In the genomic region with DNA sequence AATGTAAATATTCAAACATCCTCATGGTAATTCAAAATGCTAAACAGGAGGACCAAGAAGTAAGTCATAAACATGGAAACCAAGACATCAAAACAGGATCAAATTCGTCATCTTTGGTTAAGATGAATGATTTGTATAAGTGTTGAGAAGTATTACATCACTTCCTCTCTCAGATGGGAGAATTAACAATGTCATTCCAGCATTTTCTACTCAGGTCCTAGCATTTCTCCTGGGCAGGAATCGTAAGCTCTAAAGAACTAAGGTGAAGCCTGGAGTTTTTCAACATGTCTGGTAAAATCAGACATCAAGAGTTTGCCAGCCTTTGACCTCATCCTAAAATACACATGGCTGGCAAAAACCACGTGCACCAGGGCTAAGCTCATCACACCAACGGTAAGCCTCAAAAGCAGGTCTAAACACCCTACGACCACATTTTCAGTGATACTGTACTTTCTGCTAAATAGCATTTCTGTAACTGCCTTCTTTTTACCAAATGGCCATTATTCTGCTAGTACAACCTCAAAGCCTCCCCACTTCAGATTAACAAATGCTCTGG, we compare ENCODE assay signal across 10 cellular contexts. TPM values are rescaled to one million over a fixed set of nuclear protein-coding genes. Genes with fewer than 3 reads are reported as not detected.
DNase-seq lines count a peak whose midpoint lies in the region; ATAC-seq, FAIRE-seq and TF ChIP-seq lines count a peak whose summit lies in the region.
"Had no signal": no experiment of that assay in that cellular context is flagged by ENCODE, and none has a peak within 500 bp of the region (broad histone marks: within the 10 kb centered on the region; RNA-seq: fewer than 3 reads in every experiment).

No MANE protein-coding gene starts in this region.

- SMC1A ChIA-PET in GM12878 (lab: Charles Lee; ENCODE audit: uncharacterized antibody, unreplicated experiment) = no interaction called here

- RAD21 ChIA-PET in GM12878 (lab: Charles Lee; ENCODE audit: unreplicated experiment) = no interaction called here

- no peak for TF ChIP-seq RAD21 in GM12878 (IDR thresholded peaks at IDR 0.05; ENCODE audit: insufficient read depth, low read depth, low read length)

- H3K27ac ChIP-seq in GM12878 (ENCODE audit: control insufficient read depth, insufficient read depth) = no peak overlapping the region
- peak overlapping the region; percentile 58 to 61 for H3K27ac ChIP-seq in mucosa of rectum (ENCODE audit: low read depth in 2 of 2, low read length in 2 of 2)

- DNase-seq in AG10803 (ENCODE audit: low read depth) (peak; percentile 61), HFFc6 (no peak), GM12878 (ENCODE audit: low read depth, low spot score) (no peak), NCI-H524 treated with DMSO at 0.1 percent for 48 hours (lab: John Stamatoyannopoulos, UW) (no peak), KBM-7 (no peak), NCI-H1417 treated with DMSO at 0.1 percent for 48 hours (lab: John Stamatoyannopoulos, UW) (no peak), NCI-H2196 (lab: John Stamatoyannopoulos, UW; ENCODE audit: unreplicated experiment) (no peak)
- DNase-seq: DMS153, left lung had no signal

- H3K27me3 ChIP-seq in GM12878 (replicated peaks in 1 of 2; ENCODE audit: control insufficient read depth in 2 of 2, insufficient read depth in 2 of 2, low read length in 1 of 2) (no peaks in the 10 kb centered on the region), mucosa of rectum (ENCODE audit: control insufficient read depth in 2 of 2, insufficient read depth in 2 of 2, low read length in 2 of 2) (no peaks in the 10 kb centered on the region)
- H3K27me3 ChIP-seq: left lung had no signal

- H3K36me3 Mint-ChIP-seq in HFFc6 (ENCODE audit: low read depth) = peaks cover 10% of the 10 kb centered on the region

- FAIRE-seq in GM12878 (lab: Jason Lieb, UNC) = peak; percentile 54

- in situ Hi-C loops in GM12878 (cut with MboI) = no loop called here
- in situ Hi-C loops in KBM-7 (cut with MboI; ENCODE audit: low pct_unique_long_range_greater_than_20kb, low sequenced_read_pairs) = no loop called here

- no peaks in the 10 kb centered on the region for H3K9me3 Mint-ChIP-seq in HFFc6

- intact Hi-C loops in GM12878 (cut with micrococcal nuclease; ENCODE audit: unreplicated experiment) = no loop called here

- H2AFZ ChIP-seq in GM12878 (ENCODE audit: control insufficient read depth, low read depth, low read length) = no peak overlapping the region

- peaks cover 6 to 15% of the 10 kb centered on the region in 2 experiments; a peak in 3 of 4 replicates for H3K36me3 ChIP-seq in GM12878 (ENCODE audit: control insufficient read depth in 2 of 2, insufficient read depth in 2 of 2, low read length in 1 of 2)
- H3K36me3 ChIP-seq in mucosa of rectum (ENCODE audit: control insufficient read depth in 2 of 2, insufficient read depth in 2 of 2, low read length in 2 of 2) = peaks cover 3 to 16% of the 10 kb centered on the region in 2 donors

- CTCF ChIA-PET in GM12878 (lab: Yijun Ruan, JAX) = interaction anchor here (1.0 to 4.0 kb wide), 2 partner anchors 15 to 69 kb away, joined by 3 to 16 read pairs; no protein-coding TSS in a partner anchor

- H3K4me1 Mint-ChIP-seq in HFFc6 (ENCODE audit: low read depth) = peaks cover 55% of the 10 kb centered on the region

- BruUV-seq in GM12878 (replicated peaks; lab: Mats Ljungman, UMichigan) = no TSS peak

- H3K9me3 ChIP-seq in GM12878 (replicated peaks; ENCODE audit: control insufficient read depth, insufficient read depth, low read length) (no peaks in the 10 kb centered on the region), mucosa of rectum (ENCODE audit: control insufficient read depth in 2 of 2, low read length in 2 of 2) (no peaks in the 10 kb centered on the region)
- H3K9me3 ChIP-seq: left lung had no signal

- H3K4me1 ChIP-seq in GM12878 (ENCODE audit: control insufficient read depth, insufficient read depth, low read length) (peaks cover 22% of the 10 kb centered on the region), mucosa of rectum (ENCODE audit: control insufficient read depth in 2 of 2, insufficient read depth in 2 of 2, low read length in 2 of 2) (peaks cover 49 to 53% of the 10 kb centered on the region in 2 donors)

- H3K79me2 ChIP-seq in GM12878 (ENCODE audit: control insufficient read depth, insufficient read depth, low read length) = peaks cover 52% of the 10 kb centered on the region

- no peak overlapping the region for H3K4me2 ChIP-seq in GM12878 (ENCODE audit: control insufficient read depth, insufficient read depth)

- peaks cover 1% of the 10 kb centered on the region for H3K27me3 Mint-ChIP-seq in HFFc6 (ENCODE audit: insufficient read depth)

- ATAC-seq in GM12878 = no peak
- ATAC-seq: left lung had no signal

- H4K20me1 ChIP-seq in GM12878 (ENCODE audit: control insufficient read depth, insufficient read depth) = no peaks in the 10 kb centered on the region; the same call in none of the 2 replicates

- no peak overlapping the region; the same call in 1 of the 2 replicates for H3K4me3 Mint-ChIP-seq in HFFc6

- POLR2A ChIA-PET in GM12878 (lab: Charles Lee) = no interaction called here

- no peak for TF ChIP-seq EP300 in GM12878 (IDR thresholded peaks at IDR 0.05; ENCODE audit: borderline replicate concordance in 1 of 2, control insufficient read depth in 1 of 2, low read depth in 2 of 2, low read length in 2 of 2)

- no peak for TF ChIP-seq POLR2A in GM12878 (IDR thresholded peaks at IDR 0.05; ENCODE audit: low read depth, low read length)

- H3K9ac ChIP-seq in GM12878 (ENCODE audit: control insufficient read depth, insufficient read depth, low read length) (no peak overlapping the region), mucosa of rectum (ENCODE audit: low read depth in 1 of 2, low read length in 2 of 2) (no peak overlapping the region)

- peak overlapping the region; percentile 80 for H3K27ac Mint-ChIP-seq in HFFc6

- 69% methylated on average over 5 of the region's 5 CpGs for WGBS in GM12878 (ENCODE audit: insufficient coverage, insufficient replicate concordance, low lambda C conversion rate, missing lambda C conversion rate)

- TF ChIP-seq CTCF in AG10803 (conservative IDR thresholded peaks at IDR 0.05; ENCODE audit: low read length) (no peak), HFFc6 (IDR thresholded peaks at IDR 0.05) (no peak), GM12878 (IDR thresholded peaks at IDR 0.05 in 2 of 3, conservative IDR thresholded peaks at IDR 0.05 in 1 of 3; ENCODE audit: control insufficient read depth in 2 of 3, extremely low read depth in 1 of 3, insufficient read depth in 1 of 3, low read depth in 3 of 3, low read length in 3 of 3) (no peak)

- peak overlapping the region; percentile 25 for H3K4me3 ChIP-seq in AG10803 (ENCODE audit: low read length)
- H3K4me3 ChIP-seq in GM12878 = no peak overlapping the region
- peak overlapping the region in 1 of 2 donors; percentile 21 for H3K4me3 ChIP-seq in mucosa of rectum (ENCODE audit: low read length in 2 of 2)
- H3K4me3 ChIP-seq: left lung had no signal

RNA-seq across cellular contexts. Expression of gene RANBP3, which starts 24.8 kb away (rescaled TPM):
- total RNA-seq in HFFc6 (2021; fragmentation: NEBNext Ultra II Directional; extraction: Animal tissue kit (Norgen Biotek cat#: 25700)) = 10 to 100 TPM; 57.6 to 80.9 (median 70.4) TPM
- total RNA-seq in GM12878 (2013; cell fraction: nucleolus; rRNA removed) = 50.6 and 76.5 TPM in 2 replicates
- total RNA-seq in GM12878 (2014; rRNA removed) (53.9 and 57.7 TPM in 2 replicates), GM12878 (2014; rRNA removed; fragmentation: Illumina TruSeq; extraction: Trizol) (55.3 and 56.9 TPM in 2 replicates), GM12878 (2021) (73.4 and 76.6 TPM in 2 replicates)
- 13.0 TPM for polyA plus RNA-seq in GM12878 (2011; ENCODE audit: low read depth)
- polyA plus RNA-seq in GM12878 (2011; rRNA removed) (30.5 and 59.4 TPM in 2 replicates), GM12878 (2014; fragmentation: Illumina TruSeq; extraction: Trizol) (37.9 and 60.6 TPM in 2 replicates), GM12878 (2014; fragmentation: Nextera tagmentation; extraction: Ambion mirVana) (1 to 10 TPM; 1.1 to 1.2 TPM), GM12878 (2014; rRNA removed) (81.6 and 91.1 TPM in 2 replicates), GM12878 (2016; fragmentation: Nextera tagmentation; extraction: Ambion mirVana) (10 to 100 TPM; 61.0 to 63.3 TPM)
- polyA plus RNA-seq in GM12878 (2011; cell fraction: cytosol; rRNA removed) = 93.2 and 134 TPM in 2 replicates
- polyA plus RNA-seq in GM12878 (2011; cell fraction: nucleus; rRNA removed) = 150 and 262 TPM in 2 replicates
- polyA plus RNA-seq in GM12878 (2012) = 42.6 and 45.6 TPM in 2 replicates
- polyA minus RNA-seq in GM12878 (2011; rRNA and poly(A)+ RNA removed) = 47.3 and 71.4 TPM in 2 replicates
- 34.5 and 45.1 TPM in 2 replicates for polyA minus RNA-seq in GM12878 (2011; cell fraction: cytosol; rRNA and poly(A)+ RNA removed)
- polyA minus RNA-seq in GM12878 (2011; cell fraction: nucleus; rRNA and poly(A)+ RNA removed) = 28.5 and 37.0 TPM in 2 replicates

RNA-seq across cellular contexts. Expression of gene CAPS, which starts 39.1 kb away (rescaled TPM):
- 1 to 10 TPM; 2.2 to 2.7 (median 2.3) TPM for total RNA-seq in HFFc6 (2021; fragmentation: NEBNext Ultra II Directional; extraction: Animal tissue kit (Norgen Biotek cat#: 25700))
- 2.8 and 4.9 TPM in 2 replicates for total RNA-seq in GM12878 (2013; cell fraction: nucleolus; rRNA removed)
- total RNA-seq in GM12878 (2014; rRNA removed) = 4.9 and 6.0 TPM in 2 replicates
- total RNA-seq in GM12878 (2014; rRNA removed; fragmentation: Illumina TruSeq; extraction: Trizol) = 1.8 and 2.4 TPM in 2 replicates
- total RNA-seq in GM12878 (2021) = 3.9 and 5.5 TPM in 2 replicates
- polyA plus RNA-seq in GM12878 (2011; ENCODE audit: low read depth) = 1.8 TPM
- 1.4 and 1.8 TPM in 2 replicates for polyA plus RNA-seq in GM12878 (2011; rRNA removed)
- polyA plus RNA-seq in GM12878 (2011; cell fraction: cytosol; rRNA removed) = 3.5 and 4.9 TPM in 2 replicates
- polyA plus RNA-seq in GM12878 (2011; cell fraction: nucleus; rRNA removed) = 8.3 and 10.2 TPM in 2 replicates
- polyA plus RNA-seq in GM12878 (2012) = 3.4 and 7.0 TPM in 2 replicates
- polyA plus RNA-seq in GM12878 (2014; fragmentation: Illumina TruSeq; extraction: Trizol) = 1.1 and 1.7 TPM in 2 replicates
- polyA plus RNA-seq in GM12878 (2014; fragmentation: Nextera tagmentation; extraction: Ambion mirVana) = under 1 TPM; 0.09 to 0.10 TPM
- polyA plus RNA-seq in GM12878 (2014; rRNA removed) = 6.9 and 8.3 TPM in 2 replicates
- polyA plus RNA-seq in GM12878 (2016; fragmentation: Nextera tagmentation; extraction: Ambion mirVana) = 1 to 10 TPM; 5.1 to 6.3 TPM
- polyA minus RNA-seq in GM12878 (2011; rRNA and poly(A)+ RNA removed) = 0.29 and 1.6 TPM in 2 replicates
- polyA minus RNA-seq in GM12878 (2011; cell fraction: cytosol; rRNA and poly(A)+ RNA removed) = 0.31 TPM in 1 of 2 replicates, not detected in the other
- polyA minus RNA-seq in GM12878 (2011; cell fraction: nucleus; rRNA and poly(A)+ RNA removed) = 1.6 and 2.0 TPM in 2 replicates

RNA-seq across cellular contexts. Expression of gene VMAC, which starts 48.4 kb away (rescaled TPM):
- total RNA-seq in HFFc6 (2021; fragmentation: NEBNext Ultra II Directional; extraction: Animal tissue kit (Norgen Biotek cat#: 25700)) = 1 to 10 TPM; 1.8 to 2.4 (median 1.9) TPM
- total RNA-seq in GM12878 (2013; cell fraction: nucleolus; rRNA removed) = 10.6 and 12.7 TPM in 2 replicates
- total RNA-seq in GM12878 (2014; rRNA removed) (5.8 and 6.5 TPM in 2 replicates), GM12878 (2014; rRNA removed; fragmentation: Illumina TruSeq; extraction: Trizol) (2.8 and 2.9 TPM in 2 replicates), GM12878 (2021) (3.2 and 3.7 TPM in 2 replicates)
- 1.4 TPM for polyA plus RNA-seq in GM12878 (2011; ENCODE audit: low read depth)
- polyA plus RNA-seq in GM12878 (2011; rRNA removed) (1.3 and 1.4 TPM in 2 replicates), GM12878 (2014; fragmentation: Illumina TruSeq; extraction: Trizol) (1.1 and 2.0 TPM in 2 replicates), GM12878 (2014; fragmentation: Nextera tagmentation; extraction: Ambion mirVana) (under 1 TPM; 0.18 to 0.27 TPM), GM12878 (2014; rRNA removed) (6.8 and 7.3 TPM in 2 replicates), GM12878 (2016; fragmentation: Nextera tagmentation; extraction: Ambion mirVana) (1 to 10 TPM; 1.5 to 1.6 TPM)
- 2.6 and 3.9 TPM in 2 replicates for polyA plus RNA-seq in GM12878 (2011; cell fraction: cytosol; rRNA removed)
- 5.1 and 6.5 TPM in 2 replicates for polyA plus RNA-seq in GM12878 (2011; cell fraction: nucleus; rRNA removed)
- polyA plus RNA-seq in GM12878 (2012) = 2.6 and 3.0 TPM in 2 replicates
- 0.59 and 1.3 TPM in 2 replicates for polyA minus RNA-seq in GM12878 (2011; rRNA and poly(A)+ RNA removed)
- polyA minus RNA-seq in GM12878 (2011; cell fraction: cytosol; rRNA and poly(A)+ RNA removed) = 1.0 and 1.1 TPM in 2 replicates
- 1.2 and 2.2 TPM in 2 replicates for polyA minus RNA-seq in GM12878 (2011; cell fraction: nucleus; rRNA and poly(A)+ RNA removed)

RNA-seq across cellular contexts. Expression of gene NDUFA11, which starts 49.5 kb away (rescaled TPM):
- total RNA-seq in HFFc6 (2021; fragmentation: NEBNext Ultra II Directional; extraction: Animal tissue kit (Norgen Biotek cat#: 25700)) = 100 to 1,000 TPM; 277 to 334 (median 300) TPM
- 35.6 and 42.7 TPM in 2 replicates for total RNA-seq in GM12878 (2013; cell fraction: nucleolus; rRNA removed)
- total RNA-seq in GM12878 (2014; rRNA removed) (326 and 388 TPM in 2 replicates), GM12878 (2014; rRNA removed; fragmentation: Illumina TruSeq; extraction: Trizol) (164 and 181 TPM in 2 replicates), GM12878 (2021) (306 and 309 TPM in 2 replicates)
- 166 TPM for polyA plus RNA-seq in GM12878 (2011; ENCODE audit: low read depth)
- polyA plus RNA-seq in GM12878 (2011; rRNA removed) (24.8 and 108 TPM in 2 replicates), GM12878 (2014; fragmentation: Illumina TruSeq; extraction: Trizol) (24.2 and 170 TPM in 2 replicates), GM12878 (2014; fragmentation: Nextera tagmentation; extraction: Ambion mirVana) (100 to 1,000 TPM; 239 to 270 TPM), GM12878 (2014; rRNA removed) (343 and 398 TPM in 2 replicates), GM12878 (2016; fragmentation: Nextera tagmentation; extraction: Ambion mirVana) (100 to 1,000 TPM; 596 to 600 TPM)
- polyA plus RNA-seq in GM12878 (2011; cell fraction: cytosol; rRNA removed) = 447 and 630 TPM in 2 replicates
- 193 and 244 TPM in 2 replicates for polyA plus RNA-seq in GM12878 (2011; cell fraction: nucleus; rRNA removed)
- polyA plus RNA-seq in GM12878 (2012) = 189 and 285 TPM in 2 replicates
- polyA minus RNA-seq in GM12878 (2011; rRNA and poly(A)+ RNA removed) = 22.4 and 50.2 TPM in 2 replicates
- polyA minus RNA-seq in GM12878 (2011; cell fraction: cytosol; rRNA and poly(A)+ RNA removed) = 18.2 and 24.5 TPM in 2 replicates
- polyA minus RNA-seq in GM12878 (2011; cell fraction: nucleus; rRNA and poly(A)+ RNA removed) = 7.6 and 15.5 TPM in 2 replicates
